In the genomic region with DNA sequence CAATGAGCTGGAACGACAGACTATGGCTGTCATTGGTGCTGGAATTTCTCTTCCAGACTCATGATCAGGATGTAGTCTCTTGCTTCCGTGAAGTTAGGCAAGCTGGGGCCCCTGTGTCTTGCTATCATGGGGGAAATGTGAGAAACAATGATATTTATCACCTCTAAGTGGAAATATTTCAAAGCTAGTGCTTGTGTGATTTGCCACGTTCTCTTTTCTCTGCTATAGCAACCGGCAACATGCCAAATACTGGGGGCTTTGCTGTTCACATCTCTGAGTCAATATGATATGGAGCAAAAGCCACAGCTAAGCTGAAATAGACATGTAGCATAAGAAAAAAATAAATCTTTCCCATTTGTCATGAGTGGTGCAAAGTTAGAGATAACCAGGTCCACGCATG, we compare ENCODE assay signal across 25 cellular contexts.
DNase-seq lines count a peak whose midpoint lies in the region; TF ChIP-seq lines count a peak whose summit lies in the region.
"Had no signal": no experiment of that assay in that cellular context is flagged by ENCODE, and none has a peak within 500 bp of the region (broad histone marks: within the 10 kb centered on the region; RNA-seq: fewer than 3 reads in every experiment).

No MANE protein-coding gene starts in this region.

- H3K4me2 ChIP-seq in neural progenitor cell (no peak overlapping the region), Karpas-422 (ENCODE audit: low read depth, low read length, poor library complexity, severe bottlenecking) (no peak overlapping the region)
- H3K4me2 ChIP-seq: PC-9 had no signal

- H3K4me1 Mint-ChIP-seq in neural progenitor cell: peaks cover 2% of the 10 kb centered on the region
- H3K4me1 Mint-ChIP-seq: CD14-positive monocyte; CD8-positive, alpha-beta memory T cell; H9 had no signal

- DNase-seq in NCI-H748 (lab: John Stamatoyannopoulos, UW; ENCODE audit: unreplicated experiment) (peak; percentile 23), NCI-H748 treated with DMSO at 0.1 percent for 48 hours (lab: John Stamatoyannopoulos, UW) (no peak), fibroblast of pulmonary artery (ENCODE audit: low read depth) (peak; percentile 75), neural progenitor cell (ENCODE audit: low spot score) (no peak), inferior parietal cortex (ENCODE audit: extremely low spot score) (no peak), Karpas-422 (no peak), DMS79 (lab: John Stamatoyannopoulos, UW) (no peak)
- DNase-seq: ACHN; BE2C; CD8-positive, alpha-beta memory T cell; DMS153; H9; KBM-7; MM.1S; NCI-H1048; NCI-H1436; NCI-H187 treated with DMSO at 0.1 percent for 48 hours; NCI-H2171 treated with DMSO at 0.1 percent for 48 hours; NCI-H524; NCI-H82; NK-92 treated with Interleukin-12 subunit alpha and Interleukin-12 subunit beta, amount 100 ng/mL, for 24 hours; PC-9; SJCRH30 had no signal

- H3K27ac Mint-ChIP-seq in neural progenitor cell: no peak overlapping the region
- H3K27ac Mint-ChIP-seq: CD8-positive, alpha-beta memory T cell; H9 had no signal

- no peaks in the 10 kb centered on the region for H3K36me3 Mint-ChIP-seq in neural progenitor cell
- H3K36me3 Mint-ChIP-seq: CD14-positive monocyte; CD8-positive, alpha-beta memory T cell had no signal

- H3K36me3 ChIP-seq in neural progenitor cell: no peaks in the 10 kb centered on the region
- no peaks in the 10 kb centered on the region for H3K36me3 ChIP-seq in Karpas-422 (ENCODE audit: insufficient read depth, low read length)
- H3K36me3 ChIP-seq: BE2C, SJCRH30 had no signal

- H4K20me1 ChIP-seq in neural progenitor cell (ENCODE audit: low read depth) (no peaks in the 10 kb centered on the region), Karpas-422 (ENCODE audit: insufficient read depth, low read depth, low read length) (no peaks in the 10 kb centered on the region)

- H3K9ac ChIP-seq in neural progenitor cell (no peak overlapping the region), Karpas-422 (ENCODE audit: low read length) (no peak overlapping the region)

- H3K4me1 ChIP-seq in neural progenitor cell (no peaks in the 10 kb centered on the region), Karpas-422 (ENCODE audit: low read length) (no peaks in the 10 kb centered on the region)
- H3K4me1 ChIP-seq: BE2C, SJCRH30 had no signal

- H3K79me2 ChIP-seq in neural progenitor cell (ENCODE audit: low read depth) (no peaks in the 10 kb centered on the region), Karpas-422 (ENCODE audit: low read length) (no peaks in the 10 kb centered on the region)

- H2AFZ ChIP-seq in neural progenitor cell (replicated peaks): peak overlapping the region; percentile 27
- no peak overlapping the region for H2AFZ ChIP-seq in Karpas-422 (ENCODE audit: low read length)
- H2AFZ ChIP-seq: PC-9 had no signal

- H3K27ac ChIP-seq in neural progenitor cell (no peak overlapping the region), Karpas-422 (ENCODE audit: low read length) (no peak overlapping the region)
- H3K27ac ChIP-seq: 22Rv1, PC-9, SJCRH30 had no signal

- H3K4me3 Mint-ChIP-seq in neural progenitor cell: no peak overlapping the region
- H3K4me3 Mint-ChIP-seq: CD14-positive monocyte; CD8-positive, alpha-beta memory T cell; H9 had no signal

- H3K27me3 Mint-ChIP-seq in neural progenitor cell (ENCODE audit: insufficient read depth, low read depth): no peaks in the 10 kb centered on the region
- H3K27me3 Mint-ChIP-seq: CD8-positive, alpha-beta memory T cell had no signal

- H3K9me3 Mint-ChIP-seq in neural progenitor cell: peaks cover 7% of the 10 kb centered on the region

- H3K27me3 ChIP-seq in neural progenitor cell (no peaks in the 10 kb centered on the region), Karpas-422 (ENCODE audit: low read length) (no peaks in the 10 kb centered on the region)
- H3K27me3 ChIP-seq: BE2C, SJCRH30 had no signal

- H3K4me3 ChIP-seq in fibroblast of pulmonary artery (replicated peaks; ENCODE audit: low read depth, low read length) (no peak overlapping the region), neural progenitor cell (no peak overlapping the region), Karpas-422 (ENCODE audit: low read length) (no peak overlapping the region)
- H3K4me3 ChIP-seq: PC-9, SJCRH30 had no signal

- H3K9me3 ChIP-seq in neural progenitor cell (ENCODE audit: low read depth) (no peaks in the 10 kb centered on the region), Karpas-422 (ENCODE audit: low read length) (no peaks in the 10 kb centered on the region)
- H3K9me3 ChIP-seq: BE2C, SJCRH30 had no signal

- no peaks in the 10 kb centered on the region for H3K9me2 ChIP-seq in Karpas-422 (replicated peaks; ENCODE audit: insufficient read depth, low read length)

- TF ChIP-seq CTCF in fibroblast of pulmonary artery (IDR thresholded peaks at IDR 0.05; ENCODE audit: low read length, missing control alignments): no peak
- TF ChIP-seq CTCF in neural progenitor cell (IDR thresholded peaks at IDR 0.05): no peak

- H3F3A ChIP-seq in neural progenitor cell (ENCODE audit: low read depth): no peaks in the 10 kb centered on the region

Comparison
In these comparisons a context has a peak if more than half of its experiments do, and no peak if none do; other contexts are left out.
1. DNase-seq: peak in NCI-H748 (single experiment) and fibroblast of pulmonary artery (single experiment); none in NCI-H748 treated with DMSO at 0.1 percent for 48 hours (single experiment), neural progenitor cell (single experiment), inferior parietal cortex (single experiment), Karpas-422 (single experiment) and DMS79 (single experiment).